In genomic region chrX:66012094-66012534, GRCh38 we compare ENCODE assay signal across 10 cellular contexts. TPM values are rescaled to one million over a fixed set of nuclear protein-coding genes. Genes with fewer than 3 reads are reported as not detected.
DNase-seq lines count a peak whose midpoint lies in the region; ATAC-seq, FAIRE-seq and TF ChIP-seq lines count a peak whose summit lies in the region.
"Had no signal": no experiment of that assay in that cellular context is flagged by ENCODE, and none has a peak within 500 bp of the region (broad histone marks: within the 10 kb centered on the region; RNA-seq: fewer than 3 reads in every experiment).

No MANE protein-coding gene starts in this region.

- H3K9me3 Mint-ChIP-seq in activated CD8-positive, alpha-beta T cell treated with anti-CD3 and anti-CD28 coated beads for 36 hours: no peaks in the 10 kb centered on the region

- no peak overlapping the region for H3K4me3 Mint-ChIP-seq in activated CD8-positive, alpha-beta T cell treated with anti-CD3 and anti-CD28 coated beads for 36 hours

- H3K27me3 Mint-ChIP-seq in activated CD8-positive, alpha-beta T cell treated with anti-CD3 and anti-CD28 coated beads for 36 hours: no peaks in the 10 kb centered on the region

- CTCF ChIA-PET in activated CD8-positive, alpha-beta T cell treated with anti-CD3 and anti-CD28 coated beads for 36 hours (lab: Charles Lee): no interaction called here

- POLR2A ChIA-PET in activated CD8-positive, alpha-beta T cell treated with anti-CD3 and anti-CD28 coated beads for 36 hours (lab: Charles Lee): no interaction called here

- intact Hi-C loops in activated CD8-positive, alpha-beta T cell treated with anti-CD3 and anti-CD28 coated beads for 36 hours (cut with micrococcal nuclease): no loop called here

- H3K27ac Mint-ChIP-seq in activated CD8-positive, alpha-beta T cell treated with anti-CD3 and anti-CD28 coated beads for 36 hours: peak overlapping the region; percentile 88

- no peak for FAIRE-seq in D721Med (lab: Jason Lieb, UNC)

- TF ChIP-seq CTCF in activated CD8-positive, alpha-beta T cell treated with anti-CD3 and anti-CD28 coated beads for 36 hours (IDR thresholded peaks at IDR 0.05): no peak
- no peak for TF ChIP-seq CTCF in D721Med (IDR thresholded peaks at IDR 0.05; ENCODE audit: insufficient read depth, missing control alignments)

- peaks cover 2% of the 10 kb centered on the region for H3K36me3 Mint-ChIP-seq in activated CD8-positive, alpha-beta T cell treated with anti-CD3 and anti-CD28 coated beads for 36 hours (ENCODE audit: low read depth)

- peak; percentile 28 for ATAC-seq in GM19328 (IDR thresholded peaks at IDR 0.05; ENCODE audit: unreplicated experiment)
- peak; percentile 35 for ATAC-seq in HG03342 (IDR thresholded peaks at IDR 0.05; ENCODE audit: unreplicated experiment)
- ATAC-seq in activated CD8-positive, alpha-beta T cell treated with anti-CD3 and anti-CD28 coated beads for 36 hours: peak; percentile 69
- ATAC-seq in HG03039 (IDR thresholded peaks at IDR 0.05; ENCODE audit: unreplicated experiment): no peak

- DNase-seq in Ammon's horn (ENCODE audit: low spot score) (peak; percentile 7), DMS53 treated with DMSO at 0.1 percent for 48 hours (lab: John Stamatoyannopoulos, UW; ENCODE audit: unreplicated experiment) (no peak), mucosa of gallbladder (ENCODE audit: low spot score) (no peak), D721Med (ENCODE audit: insufficient read length, low spot score) (no peak)
- DNase-seq in activated CD8-positive, alpha-beta T cell treated with anti-CD3 and anti-CD28 coated beads for 36 hours: peak; percentile 54
- DNase-seq: IMR-90 had no signal

- H3K4me1 Mint-ChIP-seq in activated CD8-positive, alpha-beta T cell treated with anti-CD3 and anti-CD28 coated beads for 36 hours (ENCODE audit: low read depth): peaks cover 57% of the 10 kb centered on the region

RNA-seq across cellular contexts. Expression of gene VSIG4, which starts 27.8 kb away (rescaled TPM):
- total RNA-seq in activated CD8-positive, alpha-beta T cell treated with anti-CD3 and anti-CD28 coated beads for 36 hours: under 1 TPM in 1 of 2 experiments, not detected in 1; 0.23 TPM
- 61.5 TPM for total RNA-seq in mucosa of gallbladder
- total RNA-seq: fibroblast of villous mesenchyme, IMR-90 had no signal

Comparison
In these comparisons a context has a peak if more than half of its experiments do, and no peak if none do; other contexts are left out.
1. DNase-seq: peak in Ammon's horn (single experiment) and activated CD8-positive, alpha-beta T cell treated with anti-CD3 and anti-CD28 coated beads for 36 hours (single experiment); none in DMS53 treated with DMSO at 0.1 percent for 48 hours (single experiment), mucosa of gallbladder (single experiment) and D721Med (single experiment).
2. RNA of gene VSIG4, which starts 27.8 kb away (total RNA-seq): 61.5 TPM in mucosa of gallbladder (single experiment); 0.23 TPM in activated CD8-positive, alpha-beta T cell treated with anti-CD3 and anti-CD28 coated beads for 36 hours; every median in the first group is over 10 times any median in the second.